3 cellular contexts compared by ENCODE assay signal in genomic region chr2:29689666-29690065, GRCh38.
"Had no signal": no experiment of that assay in that cellular context is flagged by ENCODE, and none has a peak within 500 bp of the region (broad histone marks: within the 10 kb centered on the region; RNA-seq: fewer than 3 reads in every experiment).

No MANE protein-coding gene starts in this region.

- H3K4me3 ChIP-seq: GM12878 had no signal

- ATAC-seq: GM12878 had no signal

- DNase-seq: GDM1, GF-D8 had no signal
